ENCODE assay signal across 1 cellular context in genomic region chr15:65049418-65049840, GRCh38.
A peak's percentile ranks its signal among the peaks of the same experiment; 100 is the strongest.
TF ChIP-seq lines count a peak whose summit lies in the region.

No MANE protein-coding gene starts in this region.

TF ChIP-seq in K562, 482 proteins besides CTCF, POLR2A, EP300 and RAD21 (continued from another document and continues in another):
- TF ChIP-seq ZNF449 (CRISPR knock-in tag; IDR thresholded peaks at IDR 0.05) (no peak), RFX5 (IDR thresholded peaks at IDR 0.05; ENCODE audit: low read depth, low read length) (peak; percentile 47; the same call in 1 of the 2 replicates), MYNN (IDR thresholded peaks at IDR 0.05) (no peak), MYNN (CRISPR knock-in tag; IDR thresholded peaks at IDR 0.05) (no peak), PRPF4 (IDR thresholded peaks at IDR 0.05; ENCODE audit: insufficient read depth, low read depth, low read length, poor library complexity, severe bottlenecking) (no peak), POLR2B (IDR thresholded peaks at IDR 0.05; ENCODE audit: low read depth, partially characterized antibody) (no peak), FOXM1 (IDR thresholded peaks at IDR 0.05; ENCODE audit: low read depth) (no peak), FOXM1 (CRISPR knock-in tag; IDR thresholded peaks at IDR 0.05; ENCODE audit: low read depth) (no peak), BDP1 (IDR thresholded peaks at IDR 0.05; ENCODE audit: insufficient read depth, insufficient read length) (no peak), NR2F6 (CRISPR knock-in tag; IDR thresholded peaks at IDR 0.05) (no peak), FOXA1 (IDR thresholded peaks at IDR 0.05; ENCODE audit: borderline replicate concordance) (no peak), SOX6 (IDR thresholded peaks at IDR 0.05) (no peak), ZBTB7A (IDR thresholded peaks at IDR 0.05; ENCODE audit: borderline replicate concordance, control insufficient read depth, low read depth, low read length) (no peak), MLLT1 (IDR thresholded peaks at IDR 0.05) (no peak), MAZ (CRISPR knock-in tag; conservative IDR thresholded peaks at IDR 0.05 in 1 of 2, IDR thresholded peaks at IDR 0.05 in 1 of 2) (no peak), KDM2B (CRISPR knock-in tag; IDR thresholded peaks at IDR 0.05) (no peak), SMC3 (conservative IDR thresholded peaks at IDR 0.05; ENCODE audit: insufficient read depth, low read depth, low read length) (no peak), RBM14 (IDR thresholded peaks at IDR 0.05; ENCODE audit: borderline replicate concordance, insufficient read depth, low read depth, low read length) (no peak), ZNF444 (CRISPR knock-in tag; IDR thresholded peaks at IDR 0.05) (no peak), L3MBTL2 (IDR thresholded peaks at IDR 0.05) (peak; percentile 85), SLC30A9 (CRISPR knock-in tag; IDR thresholded peaks at IDR 0.05) (no peak), KHSRP (IDR thresholded peaks at IDR 0.05) (no peak), DDX20 (tag; IDR thresholded peaks at IDR 0.05; ENCODE audit: low read depth) (no peak), ZNF280B (CRISPR knock-in tag; IDR thresholded peaks at IDR 0.05) (no peak), ZNF699 (CRISPR knock-in tag; IDR thresholded peaks at IDR 0.05; ENCODE audit: insufficient replicate concordance) (no peak), FOXO4 (CRISPR knock-in tag; IDR thresholded peaks at IDR 0.05) (no peak), NFXL1 (CRISPR knock-in tag; IDR thresholded peaks at IDR 0.05) (no peak), ZNF561 (CRISPR knock-in tag; conservative IDR thresholded peaks at IDR 0.05) (no peak), ELF2 (CRISPR knock-in tag; IDR thresholded peaks at IDR 0.05) (no peak), ZNF277 (CRISPR knock-in tag; IDR thresholded peaks at IDR 0.05; ENCODE audit: borderline replicate concordance) (no peak), MED1 (CRISPR knock-in tag; IDR thresholded peaks at IDR 0.05; ENCODE audit: borderline replicate concordance) (no peak), ZNF384 (IDR thresholded peaks at IDR 0.05; ENCODE audit: low read depth, low read length) (no peak), GATAD2B (IDR thresholded peaks at IDR 0.05; ENCODE audit: borderline replicate concordance) (no peak), HDAC1 (IDR thresholded peaks at IDR 0.05) (peak in 1 of 2 experiments; percentile 40; a peak in 1 of 4 replicates), ZBTB12 (CRISPR knock-in tag; IDR thresholded peaks at IDR 0.05) (no peak), FUS (optimal IDR thresholded peaks at IDR 0.05; ENCODE audit: low read depth, low read length) (no peak), FOXA3 (CRISPR knock-in tag; conservative IDR thresholded peaks at IDR 0.05 in 1 of 2, IDR thresholded peaks at IDR 0.05 in 1 of 2) (no peak), ZNF518B (CRISPR knock-in tag; IDR thresholded peaks at IDR 0.05) (no peak), HDAC8 (tag; IDR thresholded peaks at IDR 0.05) (no peak), ZFP30 (CRISPR knock-in tag; IDR thresholded peaks at IDR 0.05; ENCODE audit: borderline replicate concordance) (no peak), CBFA2T2 (conservative IDR thresholded peaks at IDR 0.05) (0 out of 2 replicates have a peak, but pooled peaks have one; percentile 21)
- TF ChIP-seq, protein P1, sequence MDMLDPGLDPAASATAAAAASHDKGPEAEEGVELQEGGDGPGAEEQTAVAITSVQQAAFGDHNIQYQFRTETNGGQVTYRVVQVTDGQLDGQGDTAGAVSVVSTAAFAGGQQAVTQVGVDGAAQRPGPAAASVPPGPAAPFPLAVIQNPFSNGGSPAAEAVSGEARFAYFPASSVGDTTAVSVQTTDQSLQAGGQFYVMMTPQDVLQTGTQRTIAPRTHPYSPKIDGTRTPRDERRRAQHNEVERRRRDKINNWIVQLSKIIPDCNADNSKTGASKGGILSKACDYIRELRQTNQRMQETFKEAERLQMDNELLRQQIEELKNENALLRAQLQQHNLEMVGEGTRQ (CRISPR knock-in tag; IDR thresholded peaks at IDR 0.05), result peak; percentile 96
- TF ChIP-seq, protein P2, sequence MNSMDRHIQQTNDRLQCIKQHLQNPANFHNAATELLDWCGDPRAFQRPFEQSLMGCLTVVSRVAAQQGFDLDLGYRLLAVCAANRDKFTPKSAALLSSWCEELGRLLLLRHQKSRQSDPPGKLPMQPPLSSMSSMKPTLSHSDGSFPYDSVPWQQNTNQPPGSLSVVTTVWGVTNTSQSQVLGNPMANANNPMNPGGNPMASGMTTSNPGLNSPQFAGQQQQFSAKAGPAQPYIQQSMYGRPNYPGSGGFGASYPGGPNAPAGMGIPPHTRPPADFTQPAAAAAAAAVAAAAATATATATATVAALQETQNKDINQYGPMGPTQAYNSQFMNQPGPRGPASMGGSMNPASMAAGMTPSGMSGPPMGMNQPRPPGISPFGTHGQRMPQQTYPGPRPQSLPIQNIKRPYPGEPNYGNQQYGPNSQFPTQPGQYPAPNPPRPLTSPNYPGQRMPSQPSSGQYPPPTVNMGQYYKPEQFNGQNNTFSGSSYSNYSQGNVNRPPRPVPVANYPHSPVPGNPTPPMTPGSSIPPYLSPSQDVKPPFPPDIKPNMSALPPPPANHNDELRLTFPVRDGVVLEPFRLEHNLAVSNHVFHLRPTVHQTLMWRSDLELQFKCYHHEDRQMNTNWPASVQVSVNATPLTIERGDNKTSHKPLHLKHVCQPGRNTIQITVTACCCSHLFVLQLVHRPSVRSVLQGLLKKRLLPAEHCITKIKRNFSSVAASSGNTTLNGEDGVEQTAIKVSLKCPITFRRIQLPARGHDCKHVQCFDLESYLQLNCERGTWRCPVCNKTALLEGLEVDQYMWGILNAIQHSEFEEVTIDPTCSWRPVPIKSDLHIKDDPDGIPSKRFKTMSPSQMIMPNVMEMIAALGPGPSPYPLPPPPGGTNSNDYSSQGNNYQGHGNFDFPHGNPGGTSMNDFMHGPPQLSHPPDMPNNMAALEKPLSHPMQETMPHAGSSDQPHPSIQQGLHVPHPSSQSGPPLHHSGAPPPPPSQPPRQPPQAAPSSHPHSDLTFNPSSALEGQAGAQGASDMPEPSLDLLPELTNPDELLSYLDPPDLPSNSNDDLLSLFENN (IDR thresholded peaks at IDR 0.05; ENCODE audit: low read depth in 2 of 2, low read length in 2 of 2), result no peak
- TF ChIP-seq, protein P3, sequence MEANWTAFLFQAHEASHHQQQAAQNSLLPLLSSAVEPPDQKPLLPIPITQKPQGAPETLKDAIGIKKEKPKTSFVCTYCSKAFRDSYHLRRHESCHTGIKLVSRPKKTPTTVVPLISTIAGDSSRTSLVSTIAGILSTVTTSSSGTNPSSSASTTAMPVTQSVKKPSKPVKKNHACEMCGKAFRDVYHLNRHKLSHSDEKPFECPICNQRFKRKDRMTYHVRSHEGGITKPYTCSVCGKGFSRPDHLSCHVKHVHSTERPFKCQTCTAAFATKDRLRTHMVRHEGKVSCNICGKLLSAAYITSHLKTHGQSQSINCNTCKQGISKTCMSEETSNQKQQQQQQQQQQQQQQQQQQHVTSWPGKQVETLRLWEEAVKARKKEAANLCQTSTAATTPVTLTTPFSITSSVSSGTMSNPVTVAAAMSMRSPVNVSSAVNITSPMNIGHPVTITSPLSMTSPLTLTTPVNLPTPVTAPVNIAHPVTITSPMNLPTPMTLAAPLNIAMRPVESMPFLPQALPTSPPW (CRISPR knock-in tag; IDR thresholded peaks at IDR 0.05), result no peak
- TF ChIP-seq, protein P4, sequence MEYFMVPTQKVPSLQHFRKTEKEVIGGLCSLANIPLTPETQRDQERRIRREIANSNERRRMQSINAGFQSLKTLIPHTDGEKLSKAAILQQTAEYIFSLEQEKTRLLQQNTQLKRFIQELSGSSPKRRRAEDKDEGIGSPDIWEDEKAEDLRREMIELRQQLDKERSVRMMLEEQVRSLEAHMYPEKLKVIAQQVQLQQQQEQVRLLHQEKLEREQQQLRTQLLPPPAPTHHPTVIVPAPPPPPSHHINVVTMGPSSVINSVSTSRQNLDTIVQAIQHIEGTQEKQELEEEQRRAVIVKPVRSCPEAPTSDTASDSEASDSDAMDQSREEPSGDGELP (CRISPR knock-in tag; IDR thresholded peaks at IDR 0.05; ENCODE audit: borderline replicate concordance), result peak; percentile 11; the same call in 1 of the 2 replicates
